ENCODE assay signal across 14 cellular contexts in genomic region chr1:41806472-41807155, GRCh38.
DNase-seq lines count a peak whose midpoint lies in the region; ATAC-seq and TF ChIP-seq lines count a peak whose summit lies in the region.
"Had no signal": no experiment of that assay in that cellular context is flagged by ENCODE, and none has a peak within 500 bp of the region (broad histone marks: within the 10 kb centered on the region; RNA-seq: fewer than 3 reads in every experiment).

No MANE protein-coding gene starts in this region.

- ATAC-seq in activated CD8-positive, alpha-beta T cell treated with anti-CD3 and anti-CD28 coated beads, Interleukin-2, amount 10 ng/mL, durations not matched to agents 7 days and 5 days: peak; percentile 68
- ATAC-seq in naive B cell (ENCODE audit: low read depth in 2 of 2) (no peak), HG03521 (IDR thresholded peaks at IDR 0.05; ENCODE audit: unreplicated experiment) (no peak), GM23338 (no peak)
- ATAC-seq: HepG2 had no signal

- H3K9me3 Mint-ChIP-seq in activated CD8-positive, alpha-beta T cell treated with anti-CD3 and anti-CD28 coated beads, Interleukin-2, amount 10 ng/mL, durations not matched to agents 7 days and 5 days (ENCODE audit: insufficient read depth): no peaks in the 10 kb centered on the region
- H3K9me3 Mint-ChIP-seq in naive B cell: peaks cover 0 to 2% (median 0%) of the 10 kb centered on the region in 7 donors
- H3K9me3 Mint-ChIP-seq in GM23338: no peaks in the 10 kb centered on the region

- H3K9me3 ChIP-seq in left ventricle myocardium inferior (replicated peaks): no peaks in the 10 kb centered on the region
- H3K9me3 ChIP-seq in thymus (ENCODE audit: control insufficient read depth): no peaks in the 10 kb centered on the region
- H3K9me3 ChIP-seq: HAP-1, tibial artery had no signal

- DNase-seq in left ventricle myocardium inferior (no peak), cardiac septum (ENCODE audit: low spot score) (no peak), naive B cell (no peak), GM19238 (ENCODE audit: insufficient read length, low spot score) (no peak), GM23338 (ENCODE audit: low spot score) (no peak)
- DNase-seq in activated CD8-positive, alpha-beta T cell treated with anti-CD3 and anti-CD28 coated beads, Interleukin-2, amount 10 ng/mL, durations not matched to agents 7 days and 5 days: peak; percentile 77
- DNase-seq: ACHN; effector CD8-positive, alpha-beta T cell; occipital lobe had no signal

- TF ChIP-seq CTCF in left ventricle myocardium inferior (IDR thresholded peaks at IDR 0.05; ENCODE audit: borderline replicate concordance): no peak
- no peak for TF ChIP-seq CTCF in GM23338 (conservative IDR thresholded peaks at IDR 0.05; ENCODE audit: low read depth in 2 of 2)

- no peaks in the 10 kb centered on the region for H3K36me3 ChIP-seq in left ventricle myocardium inferior
- no peaks in the 10 kb centered on the region for H3K36me3 ChIP-seq in thymus (ENCODE audit: control insufficient read depth, insufficient read depth)
- H3K36me3 ChIP-seq in GM23338 (ENCODE audit: insufficient read depth): no peaks in the 10 kb centered on the region
- H3K36me3 ChIP-seq: HAP-1, tibial artery had no signal

- H3K4me1 Mint-ChIP-seq in activated CD8-positive, alpha-beta T cell treated with anti-CD3 and anti-CD28 coated beads, Interleukin-2, amount 10 ng/mL, durations not matched to agents 7 days and 5 days (ENCODE audit: low read depth): peaks cover 83% of the 10 kb centered on the region
- H3K4me1 Mint-ChIP-seq in naive B cell (peaks cover 65 to 92% (median 81%) of the 10 kb centered on the region in 3 donors), GM23338 (0 out of 3 replicates have a peak, but pooled peaks cover 3% of the 10 kb centered on the region)

- 47% methylated on average over 17 of the region's 17 CpGs for whole genome bisulfite sequencing in thymus

- H2AFZ ChIP-seq in GM23338: no peak overlapping the region

- H3K27me3 ChIP-seq in left ventricle myocardium inferior (ENCODE audit: low read depth) (no peaks in the 10 kb centered on the region), thymus (ENCODE audit: control insufficient read depth, insufficient read depth) (no peaks in the 10 kb centered on the region), GM23338 (ENCODE audit: insufficient read depth) (no peaks in the 10 kb centered on the region)
- H3K27me3 ChIP-seq: tibial artery had no signal

- no peaks in the 10 kb centered on the region for H3F3A ChIP-seq in GM23338 (replicated peaks; ENCODE audit: low read depth)

- H3K4me3 Mint-ChIP-seq in activated CD8-positive, alpha-beta T cell treated with anti-CD3 and anti-CD28 coated beads, Interleukin-2, amount 10 ng/mL, durations not matched to agents 7 days and 5 days: peak overlapping the region; percentile 60
- peak overlapping the region in 5 of 8 donors; percentile 16 to 63 (median 38) for H3K4me3 Mint-ChIP-seq in naive B cell
- H3K4me3 Mint-ChIP-seq in GM23338: no peak overlapping the region

- no peaks in the 10 kb centered on the region for H4K20me1 ChIP-seq in GM23338 (replicated peaks; ENCODE audit: insufficient read depth)

- H3K4me3 ChIP-seq in left ventricle myocardium inferior: no peak overlapping the region
- no peak overlapping the region for H3K4me3 ChIP-seq in thymus (ENCODE audit: low read length)
- H3K4me3 ChIP-seq in GM23338: no peak overlapping the region
- H3K4me3 ChIP-seq: HAP-1, tibial artery had no signal

- H3K36me3 Mint-ChIP-seq in activated CD8-positive, alpha-beta T cell treated with anti-CD3 and anti-CD28 coated beads, Interleukin-2, amount 10 ng/mL, durations not matched to agents 7 days and 5 days (ENCODE audit: low read depth): peaks cover 7% of the 10 kb centered on the region
- H3K36me3 Mint-ChIP-seq in naive B cell (no peaks in the 10 kb centered on the region), GM23338 (ENCODE audit: low read depth) (no peaks in the 10 kb centered on the region)

- peak overlapping the region; percentile 89 for H3K27ac Mint-ChIP-seq in activated CD8-positive, alpha-beta T cell treated with anti-CD3 and anti-CD28 coated beads, Interleukin-2, amount 10 ng/mL, durations not matched to agents 7 days and 5 days
- peak overlapping the region in 4 of 6 donors; percentile 79 to 91 (median 82) for H3K27ac Mint-ChIP-seq in naive B cell
- H3K27ac Mint-ChIP-seq in GM23338: no peak overlapping the region

- peak overlapping the region; percentile 82 for H3K27ac ChIP-seq in left ventricle myocardium inferior (replicated peaks)
- peak overlapping the region; percentile 31 for H3K27ac ChIP-seq in thymus (ENCODE audit: low read depth)
- H3K27ac ChIP-seq in GM23338 (ENCODE audit: low read depth): no peak overlapping the region
- H3K27ac ChIP-seq: tibial artery had no signal

- no peak overlapping the region for H3K4me2 ChIP-seq in GM23338

- no peaks in the 10 kb centered on the region for H3K27me3 Mint-ChIP-seq in activated CD8-positive, alpha-beta T cell treated with anti-CD3 and anti-CD28 coated beads, Interleukin-2, amount 10 ng/mL, durations not matched to agents 7 days and 5 days (ENCODE audit: low read depth)
- H3K27me3 Mint-ChIP-seq in naive B cell (no peaks in the 10 kb centered on the region), GM23338 (ENCODE audit: insufficient read depth, low read depth, poor library complexity) (peaks cover 6% of the 10 kb centered on the region)

- H3K4me1 ChIP-seq in left ventricle myocardium inferior: peaks cover 44% of the 10 kb centered on the region
- peaks cover 50% of the 10 kb centered on the region for H3K4me1 ChIP-seq in thymus (ENCODE audit: control insufficient read depth, insufficient read depth, low read length)
- H3K4me1 ChIP-seq in GM23338 (ENCODE audit: insufficient read depth): no peaks in the 10 kb centered on the region
- H3K4me1 ChIP-seq: HAP-1 had no signal

- H3K9me2 ChIP-seq in GM23338 (ENCODE audit: insufficient read depth): no peaks in the 10 kb centered on the region

- intact Hi-C loops in left ventricle myocardium inferior (cut with micrococcal nuclease) (no loop called here), cardiac septum (cut with DNase I) (no loop called here)

- CTCF ChIA-PET in activated CD8-positive, alpha-beta T cell treated with anti-CD3 and anti-CD28 coated beads, Interleukin-2, amount 10 ng/mL, durations not matched to agents 7 days and 5 days (lab: Charles Lee): interaction anchor here (1.0 to 4.3 kb wide), 5 partner anchors 11 to 68 kb away, joined by 3 to 12 read pairs (median 5); no protein-coding TSS in a partner anchor

- H3K79me2 ChIP-seq in GM23338 (replicated peaks; ENCODE audit: insufficient read depth): no peaks in the 10 kb centered on the region

- POLR2A ChIA-PET in activated CD8-positive, alpha-beta T cell treated with anti-CD3 and anti-CD28 coated beads, Interleukin-2, amount 10 ng/mL, durations not matched to agents 7 days and 5 days (lab: Charles Lee): interaction anchor here (2.3 kb wide), 1 partner anchor 14 kb away, joined by 6 read pairs; no protein-coding TSS in a partner anchor

TF ChIP-seq in GM23338, 12 proteins besides CTCF, POLR2A, EP300 and RAD21 (continues in another document):
- TF ChIP-seq REST (IDR thresholded peaks at IDR 0.05; ENCODE audit: unreplicated experiment): no peak
- no peak for TF ChIP-seq JUNB (IDR thresholded peaks at IDR 0.05; ENCODE audit: unreplicated experiment)
- no peak for TF ChIP-seq ZNF114 (CRISPR knock-in tag; IDR thresholded peaks at IDR 0.05)
- no peak for TF ChIP-seq CREB1 (CRISPR knock-in tag; IDR thresholded peaks at IDR 0.05; ENCODE audit: low read depth)
- TF ChIP-seq POLR2AphosphoS5 (IDR thresholded peaks at IDR 0.05; ENCODE audit: low read depth): no peak
- TF ChIP-seq NANOG (IDR thresholded peaks at IDR 0.05; ENCODE audit: borderline replicate concordance): no peak
- no peak for TF ChIP-seq EZH2phosphoT487 (IDR thresholded peaks at IDR 0.05; ENCODE audit: unreplicated experiment)
- no peak for TF ChIP-seq ETS1 (IDR thresholded peaks at IDR 0.05)
